Comparison of ENCODE assay signal across 18 cellular contexts in genomic region chr11:74179234-74180126, GRCh38. TPM values are rescaled to one million over a fixed set of nuclear protein-coding genes. Genes with fewer than 3 reads are reported as not detected.
DNase-seq lines count a peak whose midpoint lies in the region; ATAC-seq, FAIRE-seq and TF ChIP-seq lines count a peak whose summit lies in the region.
"Had no signal": no experiment of that assay in that cellular context is flagged by ENCODE, and none has a peak within 500 bp of the region (broad histone marks: within the 10 kb centered on the region; RNA-seq: fewer than 3 reads in every experiment).

No MANE protein-coding gene starts in this region.

- no peak overlapping the region for H3K4me3 ChIP-seq in ascending aorta
- H3K4me3 ChIP-seq: colonic mucosa, MG63, pancreas had no signal

- intact Hi-C loops in ascending aorta (cut with DNase I): loop anchor here (10.0 kb wide), 1 partner anchor 395 kb away; the partner anchor contains the start of gene MRPL48

- peaks cover 7 to 9% of the 10 kb centered on the region in 2 donors for H3K4me1 Mint-ChIP-seq in effector memory CD8-positive, alpha-beta T cell (ENCODE audit: low read depth in 2 of 2)

- FAIRE-seq in RCC 7860 (lab: Jason Lieb, UNC): no peak
- FAIRE-seq: pancreas had no signal

- DNase-seq in AG08395 (ENCODE audit: low spot score) (peak; percentile 15), ELR (ENCODE audit: low read depth) (peak; percentile 40), ascending aorta (ENCODE audit: low spot score in 2 of 2) (no peak), kidney tubule cell (ENCODE audit: low spot score) (peak; percentile 9), NCI-H510A (lab: John Stamatoyannopoulos, UW) (no peak), GM19240 (ENCODE audit: insufficient read length, low spot score) (no peak), RCC 7860 (ENCODE audit: low spot score) (no peak)
- DNase-seq in effector memory CD8-positive, alpha-beta T cell: no peak
- DNase-seq: activated CD4-positive, alpha-beta T cell treated with anti-CD3 and anti-CD28 coated beads for 1 hour; activated naive CD8-positive, alpha-beta T cell treated with anti-CD3 and anti-CD28 coated beads, Interleukin-2, amount 50 U/mL, for 24 hours; CD4-positive, alpha-beta memory T cell; colonic mucosa; GDM1; MG63; NCI-H187 treated with DMSO at 0.1 percent for 48 hours; NCI-H748 treated with DMSO at 0.1 percent for 48 hours; pancreas had no signal

- H3K9me3 Mint-ChIP-seq in effector memory CD8-positive, alpha-beta T cell: no peaks in the 10 kb centered on the region
- H3K9me3 Mint-ChIP-seq: activated naive CD8-positive, alpha-beta T cell treated with anti-CD3 and anti-CD28 coated beads, Interleukin-2, amount 50 U/mL, for 24 hours; CD4-positive, alpha-beta memory T cell had no signal

- H3K36me3 Mint-ChIP-seq in effector memory CD8-positive, alpha-beta T cell (ENCODE audit: insufficient read depth): peaks cover 3% of the 10 kb centered on the region

- no peaks in the 10 kb centered on the region for H3K36me3 ChIP-seq in ascending aorta
- H3K36me3 ChIP-seq: colonic mucosa, pancreas had no signal

- no peak overlapping the region for H3K4me3 Mint-ChIP-seq in effector memory CD8-positive, alpha-beta T cell
- H3K4me3 Mint-ChIP-seq: activated naive CD8-positive, alpha-beta T cell treated with anti-CD3 and anti-CD28 coated beads, Interleukin-2, amount 50 U/mL, for 24 hours; CD4-positive, alpha-beta memory T cell had no signal

- H3K27ac Mint-ChIP-seq in effector memory CD8-positive, alpha-beta T cell: peak overlapping the region in 1 of 2 donors; percentile 49
- H3K27ac Mint-ChIP-seq: activated naive CD8-positive, alpha-beta T cell treated with anti-CD3 and anti-CD28 coated beads, Interleukin-2, amount 50 U/mL, for 24 hours; CD4-positive, alpha-beta memory T cell had no signal

- no peaks in the 10 kb centered on the region for H3K27me3 ChIP-seq in ascending aorta
- H3K27me3 ChIP-seq: colonic mucosa, MG63, pancreas had no signal

- ATAC-seq in effector memory CD8-positive, alpha-beta T cell (replicated peaks): no peak
- ATAC-seq: activated naive CD8-positive, alpha-beta T cell treated with anti-CD3 and anti-CD28 coated beads, Interleukin-2, amount 50 U/mL, for 24 hours; esophagus mucosa; pancreas had no signal

- TF ChIP-seq CTCF in ascending aorta (IDR thresholded peaks at IDR 0.05): no peak

- H3K27me3 Mint-ChIP-seq in effector memory CD8-positive, alpha-beta T cell: no peaks in the 10 kb centered on the region
- H3K27me3 Mint-ChIP-seq: activated naive CD8-positive, alpha-beta T cell treated with anti-CD3 and anti-CD28 coated beads, Interleukin-2, amount 50 U/mL, for 24 hours; CD4-positive, alpha-beta memory T cell had no signal

- peaks cover 0 to 9% of the 10 kb centered on the region in 2 donors for H3K4me1 ChIP-seq in ascending aorta
- H3K4me1 ChIP-seq: colonic mucosa had no signal

- H3K27ac ChIP-seq in ascending aorta: peak overlapping the region; percentile 31 to 51
- H3K27ac ChIP-seq: colonic mucosa, pancreas had no signal

- no peaks in the 10 kb centered on the region for H3K9me3 ChIP-seq in ascending aorta
- H3K9me3 ChIP-seq: colonic mucosa, MG63, pancreas had no signal

RNA-seq across cellular contexts. Expression of gene PPME1, which starts 8.4 kb away (rescaled TPM):
- 29.7 TPM for total RNA-seq in ascending aorta

RNA-seq across cellular contexts. Expression of gene C2CD3, which starts 8.7 kb away (rescaled TPM):
- 11.4 TPM for total RNA-seq in ascending aorta

Comparison
In these comparisons a context has a peak if more than half of its experiments do, and no peak if none do; other contexts are left out.
1. DNase-seq: peak in AG08395 (single experiment), ELR (single experiment) and kidney tubule cell (single experiment); none in ascending aorta (0 of 2), NCI-H510A (single experiment), effector memory CD8-positive, alpha-beta T cell (0 of 3), GM19240 (single experiment) and RCC 7860 (single experiment).